Comparison of ENCODE assay signal across 1 cellular context in the genomic region with DNA sequence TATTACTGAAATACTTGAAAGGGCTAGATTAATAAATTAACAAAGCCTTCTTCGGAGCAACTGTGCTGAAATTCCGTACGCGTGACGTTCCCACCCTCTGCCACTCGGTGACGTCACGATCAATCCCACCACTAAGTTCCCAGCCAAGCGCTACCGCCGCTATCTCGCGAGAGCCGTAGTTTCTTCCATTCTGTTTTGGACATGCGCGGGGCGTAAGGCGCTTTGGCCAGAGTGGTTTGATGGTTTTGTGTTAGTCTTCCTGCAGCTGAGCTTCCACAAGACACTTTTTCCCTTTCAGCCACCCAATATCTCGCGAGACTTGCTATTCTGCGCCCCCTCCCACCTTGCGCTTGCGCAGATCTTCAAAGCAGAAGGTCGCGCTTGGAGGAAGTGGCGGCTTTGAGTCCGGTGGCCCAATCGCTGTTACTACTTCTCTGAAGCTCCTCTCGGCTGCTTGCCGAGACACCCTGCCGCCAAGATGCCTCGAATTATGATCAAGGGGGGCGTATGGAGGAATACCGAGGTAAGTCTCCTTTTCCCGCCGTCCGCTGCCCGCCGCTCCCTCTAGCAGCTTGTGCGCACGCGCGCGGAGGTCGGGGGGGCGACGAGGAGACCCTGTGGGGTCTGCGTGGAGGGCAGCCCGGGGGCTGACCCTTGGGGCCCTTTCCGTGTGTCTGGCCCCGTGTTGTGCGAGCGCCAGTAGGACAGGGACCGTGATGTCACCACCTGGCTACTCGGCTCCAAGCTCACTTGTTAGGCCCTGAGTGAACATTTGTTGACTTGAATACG.
TF ChIP-seq lines count a peak whose summit lies in the region.

CDC5L (plus strand) TSS at position 361 of the 789 bp plus-strand sequence; CDS start at position 479, 118 bp downstream.

TF ChIP-seq in WTC11, 78 proteins besides CTCF, POLR2A, EP300 and RAD21 (continued from another document and continues in another):
- TF ChIP-seq ZNF512 (CRISPR knock-in tag; IDR thresholded peaks at IDR 0.05; ENCODE audit: borderline replicate concordance), result no peak
- no peak for TF ChIP-seq CDX4 (CRISPR knock-in tag; IDR thresholded peaks at IDR 0.05; ENCODE audit: borderline replicate concordance)
- TF ChIP-seq ZNF138 (CRISPR knock-in tag; conservative IDR thresholded peaks at IDR 0.05), result no peak
- TF ChIP-seq, protein P1, sequence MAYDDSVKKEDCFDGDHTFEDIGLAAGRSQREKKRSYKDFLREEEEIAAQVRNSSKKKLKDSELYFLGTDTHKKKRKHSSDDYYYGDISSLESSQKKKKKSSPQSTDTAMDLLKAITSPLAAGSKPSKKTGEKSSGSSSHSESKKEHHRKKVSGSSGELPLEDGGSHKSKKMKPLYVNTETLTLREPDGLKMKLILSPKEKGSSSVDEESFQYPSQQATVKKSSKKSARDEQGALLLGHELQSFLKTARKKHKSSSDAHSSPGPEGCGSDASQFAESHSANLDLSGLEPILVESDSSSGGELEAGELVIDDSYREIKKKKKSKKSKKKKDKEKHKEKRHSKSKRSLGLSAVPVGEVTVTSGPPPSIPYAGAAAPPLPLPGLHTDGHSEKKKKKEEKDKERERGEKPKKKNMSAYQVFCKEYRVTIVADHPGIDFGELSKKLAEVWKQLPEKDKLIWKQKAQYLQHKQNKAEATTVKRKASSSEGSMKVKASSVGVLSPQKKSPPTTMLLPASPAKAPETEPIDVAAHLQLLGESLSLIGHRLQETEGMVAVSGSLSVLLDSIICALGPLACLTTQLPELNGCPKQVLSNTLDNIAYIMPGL (CRISPR knock-in tag; IDR thresholded peaks at IDR 0.05), result 0 out of 2 replicates have a peak, but pooled peaks have one; percentile 46
- no peak for TF ChIP-seq ZMAT4 (CRISPR knock-in tag; IDR thresholded peaks at IDR 0.05)
- no peak for TF ChIP-seq ZNF317 (CRISPR knock-in tag; IDR thresholded peaks at IDR 0.05; ENCODE audit: borderline replicate concordance, low read depth)
- TF ChIP-seq E2F5 (CRISPR knock-in tag; IDR thresholded peaks at IDR 0.05), result peak; percentile 93
- TF ChIP-seq KAT7 (CRISPR knock-in tag; IDR thresholded peaks at IDR 0.05; ENCODE audit: borderline replicate concordance), result no peak
- no peak for TF ChIP-seq IRF2 (CRISPR knock-in tag; IDR thresholded peaks at IDR 0.05; ENCODE audit: borderline replicate concordance, low read depth)
- peak; percentile 90 for TF ChIP-seq FOXP1 (CRISPR knock-in tag; IDR thresholded peaks at IDR 0.05; ENCODE audit: borderline replicate concordance)
- TF ChIP-seq, protein P2, sequence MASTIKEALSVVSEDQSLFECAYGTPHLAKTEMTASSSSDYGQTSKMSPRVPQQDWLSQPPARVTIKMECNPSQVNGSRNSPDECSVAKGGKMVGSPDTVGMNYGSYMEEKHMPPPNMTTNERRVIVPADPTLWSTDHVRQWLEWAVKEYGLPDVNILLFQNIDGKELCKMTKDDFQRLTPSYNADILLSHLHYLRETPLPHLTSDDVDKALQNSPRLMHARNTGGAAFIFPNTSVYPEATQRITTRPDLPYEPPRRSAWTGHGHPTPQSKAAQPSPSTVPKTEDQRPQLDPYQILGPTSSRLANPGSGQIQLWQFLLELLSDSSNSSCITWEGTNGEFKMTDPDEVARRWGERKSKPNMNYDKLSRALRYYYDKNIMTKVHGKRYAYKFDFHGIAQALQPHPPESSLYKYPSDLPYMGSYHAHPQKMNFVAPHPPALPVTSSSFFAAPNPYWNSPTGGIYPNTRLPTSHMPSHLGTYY (CRISPR knock-in tag; IDR thresholded peaks at IDR 0.05), result no peak
- TF ChIP-seq ATF3 (CRISPR knock-in tag; conservative IDR thresholded peaks at IDR 0.05), result no peak
- TF ChIP-seq ATF6 (CRISPR knock-in tag; IDR thresholded peaks at IDR 0.05), result no peak
- peak; percentile 64; the same call in 1 of the 2 replicates for TF ChIP-seq ZNF232 (CRISPR knock-in tag; IDR thresholded peaks at IDR 0.05)
- TF ChIP-seq, protein P3, sequence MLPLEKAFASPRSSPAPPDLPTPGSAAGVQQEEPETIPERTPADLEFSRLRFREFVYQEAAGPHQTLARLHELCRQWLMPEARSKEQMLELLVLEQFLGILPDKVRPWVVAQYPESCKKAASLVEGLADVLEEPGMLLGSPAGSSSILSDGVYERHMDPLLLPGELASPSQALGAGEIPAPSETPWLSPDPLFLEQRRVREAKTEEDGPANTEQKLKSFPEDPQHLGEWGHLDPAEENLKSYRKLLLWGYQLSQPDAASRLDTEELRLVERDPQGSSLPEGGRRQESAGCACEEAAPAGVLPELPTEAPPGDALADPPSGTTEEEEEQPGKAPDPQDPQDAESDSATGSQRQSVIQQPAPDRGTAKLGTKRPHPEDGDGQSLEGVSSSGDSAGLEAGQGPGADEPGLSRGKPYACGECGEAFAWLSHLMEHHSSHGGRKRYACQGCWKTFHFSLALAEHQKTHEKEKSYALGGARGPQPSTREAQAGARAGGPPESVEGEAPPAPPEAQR (CRISPR knock-in tag; IDR thresholded peaks at IDR 0.05), result no peak
- no peak for TF ChIP-seq ZNF396 (CRISPR knock-in tag; IDR thresholded peaks at IDR 0.05; ENCODE audit: borderline replicate concordance)
- TF ChIP-seq NFE2L1 (CRISPR knock-in tag; IDR thresholded peaks at IDR 0.05), result no peak
- TF ChIP-seq MXD4 (CRISPR knock-in tag; IDR thresholded peaks at IDR 0.05; ENCODE audit: borderline replicate concordance), result no peak
- TF ChIP-seq GRHL2 (CRISPR knock-in tag; IDR thresholded peaks at IDR 0.05; ENCODE audit: insufficient replicate concordance, severe bottlenecking), result no peak
- no peak for TF ChIP-seq TP53 (CRISPR knock-in tag; IDR thresholded peaks at IDR 0.05)
- TF ChIP-seq TEAD1 (CRISPR knock-in tag; IDR thresholded peaks at IDR 0.05), result 0 out of 2 replicates have a peak, but pooled peaks have one; percentile 28
- TF ChIP-seq ZNF263 (CRISPR knock-in tag; IDR thresholded peaks at IDR 0.05; ENCODE audit: low read depth), result no peak
- no peak for TF ChIP-seq NR2C2 (CRISPR knock-in tag; IDR thresholded peaks at IDR 0.05)
- no peak for TF ChIP-seq EMX1 (CRISPR knock-in tag; IDR thresholded peaks at IDR 0.05)
- TF ChIP-seq CBFB (CRISPR knock-in tag; IDR thresholded peaks at IDR 0.05; ENCODE audit: low read depth), result no peak
- peak; percentile 55; the same call in 1 of the 2 replicates for TF ChIP-seq E2F4 (CRISPR knock-in tag; IDR thresholded peaks at IDR 0.05; ENCODE audit: borderline replicate concordance, low read depth)
- no peak for TF ChIP-seq GTF2I (CRISPR knock-in tag; conservative IDR thresholded peaks at IDR 0.05)
- peak; percentile 44; the same call in 1 of the 2 replicates for TF ChIP-seq GABPB1 (CRISPR knock-in tag; IDR thresholded peaks at IDR 0.05)
- peak; percentile 95 for TF ChIP-seq ZBTB21 (CRISPR knock-in tag; IDR thresholded peaks at IDR 0.05; ENCODE audit: borderline replicate concordance)
- TF ChIP-seq, protein P4, sequence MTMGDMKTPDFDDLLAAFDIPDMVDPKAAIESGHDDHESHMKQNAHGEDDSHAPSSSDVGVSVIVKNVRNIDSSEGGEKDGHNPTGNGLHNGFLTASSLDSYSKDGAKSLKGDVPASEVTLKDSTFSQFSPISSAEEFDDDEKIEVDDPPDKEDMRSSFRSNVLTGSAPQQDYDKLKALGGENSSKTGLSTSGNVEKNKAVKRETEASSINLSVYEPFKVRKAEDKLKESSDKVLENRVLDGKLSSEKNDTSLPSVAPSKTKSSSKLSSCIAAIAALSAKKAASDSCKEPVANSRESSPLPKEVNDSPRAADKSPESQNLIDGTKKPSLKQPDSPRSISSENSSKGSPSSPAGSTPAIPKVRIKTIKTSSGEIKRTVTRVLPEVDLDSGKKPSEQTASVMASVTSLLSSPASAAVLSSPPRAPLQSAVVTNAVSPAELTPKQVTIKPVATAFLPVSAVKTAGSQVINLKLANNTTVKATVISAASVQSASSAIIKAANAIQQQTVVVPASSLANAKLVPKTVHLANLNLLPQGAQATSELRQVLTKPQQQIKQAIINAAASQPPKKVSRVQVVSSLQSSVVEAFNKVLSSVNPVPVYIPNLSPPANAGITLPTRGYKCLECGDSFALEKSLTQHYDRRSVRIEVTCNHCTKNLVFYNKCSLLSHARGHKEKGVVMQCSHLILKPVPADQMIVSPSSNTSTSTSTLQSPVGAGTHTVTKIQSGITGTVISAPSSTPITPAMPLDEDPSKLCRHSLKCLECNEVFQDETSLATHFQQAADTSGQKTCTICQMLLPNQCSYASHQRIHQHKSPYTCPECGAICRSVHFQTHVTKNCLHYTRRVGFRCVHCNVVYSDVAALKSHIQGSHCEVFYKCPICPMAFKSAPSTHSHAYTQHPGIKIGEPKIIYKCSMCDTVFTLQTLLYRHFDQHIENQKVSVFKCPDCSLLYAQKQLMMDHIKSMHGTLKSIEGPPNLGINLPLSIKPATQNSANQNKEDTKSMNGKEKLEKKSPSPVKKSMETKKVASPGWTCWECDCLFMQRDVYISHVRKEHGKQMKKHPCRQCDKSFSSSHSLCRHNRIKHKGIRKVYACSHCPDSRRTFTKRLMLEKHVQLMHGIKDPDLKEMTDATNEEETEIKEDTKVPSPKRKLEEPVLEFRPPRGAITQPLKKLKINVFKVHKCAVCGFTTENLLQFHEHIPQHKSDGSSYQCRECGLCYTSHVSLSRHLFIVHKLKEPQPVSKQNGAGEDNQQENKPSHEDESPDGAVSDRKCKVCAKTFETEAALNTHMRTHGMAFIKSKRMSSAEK (CRISPR knock-in tag; IDR thresholded peaks at IDR 0.05; ENCODE audit: borderline replicate concordance), result no peak
